In genomic region chr6:45599053-45599452, GRCh38 we compare ENCODE assay signal across 1 cellular context.
TF ChIP-seq lines count a peak whose summit lies in the region.

No MANE protein-coding gene starts in this region.

TF ChIP-seq in GM23338, 12 proteins besides CTCF, POLR2A, EP300 and RAD21 (continued from another document):
- no peak for TF ChIP-seq ZNF462 (CRISPR knock-in tag; IDR thresholded peaks at IDR 0.05)
- no peak for TF ChIP-seq EZH2 (IDR thresholded peaks at IDR 0.05; ENCODE audit: low read depth, unreplicated experiment)
TF ChIP-seq in GM23338: peak in this region for 0.
